1 cellular context compared by ENCODE assay signal in genomic region chr19:3235604-3236003, GRCh38.
TF ChIP-seq lines count a peak whose summit lies in the region.

No MANE protein-coding gene starts in this region.

TF ChIP-seq in HEK293, 187 proteins besides CTCF, POLR2A, EP300 and RAD21:
- TF ChIP-seq ZBTB17 (tag by site-specific recombination; IDR thresholded peaks at IDR 0.05) (peak; percentile 88), EGR2 (tag by site-specific recombination; IDR thresholded peaks at IDR 0.05; ENCODE audit: low read depth) (peak; percentile 69), ZNF366 (tag by site-specific recombination; conservative IDR thresholded peaks at IDR 0.05) (peak; percentile 93), ZFHX2 (tag by site-specific recombination; conservative IDR thresholded peaks at IDR 0.05) (peak; percentile 36)
